Comparison of ENCODE assay signal across 14 cellular contexts in genomic region chr1:97489834-97490233, GRCh38.
A peak's percentile ranks its signal among the peaks of the same experiment; 100 is the strongest.
DNase-seq lines count a peak whose midpoint lies in the region; ATAC-seq, FAIRE-seq and TF ChIP-seq lines count a peak whose summit lies in the region.
"Had no signal": no experiment of that assay in that cellular context is flagged by ENCODE, and none has a peak within 500 bp of the region (broad histone marks: within the 10 kb centered on the region; RNA-seq: fewer than 3 reads in every experiment).

No MANE protein-coding gene starts in this region.

- no peak overlapping the region for H2AFZ ChIP-seq in H1 (ENCODE audit: low read length)

- no peak overlapping the region for H3K4me3 Mint-ChIP-seq in natural killer cell treated with Interleukin-12 subunit alpha and Interleukin-12 subunit beta and Interleukin-15 and Interleukin-18, amount 100 ng/mL, for 72 hours
- H3K4me3 Mint-ChIP-seq in natural killer cell = no peak overlapping the region
- no peak overlapping the region for H3K4me3 Mint-ChIP-seq in activated naive CD8-positive, alpha-beta T cell treated with anti-CD3 and anti-CD28 coated beads for 36 hours

- no peaks in the 10 kb centered on the region for H3K27me3 ChIP-seq in H1 (replicated peaks in 1 of 4; ENCODE audit: control insufficient read depth in 3 of 4, extremely low read depth in 1 of 4, insufficient read depth in 3 of 4, low read length in 3 of 4)
- H3K27me3 ChIP-seq: ascending aorta, gastrocnemius medialis had no signal

- 84% methylated on average over 2 of the region's 2 CpGs; no CpG with 5 or more reads in 1 of the 2 experiments for WGBS in H1 (ENCODE audit: extremely low coverage in 1 of 2, insufficient coverage in 1 of 2, insufficient read length in 1 of 2, insufficient replicate concordance in 2 of 2, low coverage in 1 of 2, low lambda C conversion rate in 2 of 2, missing lambda C conversion rate in 1 of 2), 2 experiments

- no peak overlapping the region for H2BK20ac ChIP-seq in H1 (ENCODE audit: low read length)

- POLR2A ChIA-PET in H1 (lab: Charles Lee; ENCODE audit: partially characterized antibody) = no interaction called here

- no peaks in the 10 kb centered on the region for H3K4me1 ChIP-seq in H1 (replicated peaks in 1 of 4; ENCODE audit: control insufficient read depth in 3 of 4, insufficient read depth in 4 of 4, low read length in 3 of 4)
- H3K4me1 ChIP-seq: ascending aorta, gastrocnemius medialis, lower lobe of right lung had no signal

- H4K8ac ChIP-seq in H1 (ENCODE audit: extremely low read depth, insufficient read depth, low read length) = no peak overlapping the region

- no peak overlapping the region for H3K23ac ChIP-seq in H1 (ENCODE audit: insufficient read length)

- no peak overlapping the region for H3K4me3 ChIP-seq in H1 (ENCODE audit: extremely low read depth in 1 of 4, insufficient read depth in 2 of 4, low read depth in 3 of 4, low read length in 4 of 4)
- H3K4me3 ChIP-seq: ascending aorta, gastrocnemius medialis, lower lobe of right lung, thoracic aorta had no signal

- no peak overlapping the region for H3K4me2 ChIP-seq in H1 (ENCODE audit: insufficient read depth in 1 of 2, low read depth in 2 of 2, low read length in 2 of 2)

- no peaks in the 10 kb centered on the region for H3K9me3 Mint-ChIP-seq in natural killer cell treated with Interleukin-12 subunit alpha and Interleukin-12 subunit beta and Interleukin-15 and Interleukin-18, amount 100 ng/mL, for 72 hours
- H3K9me3 Mint-ChIP-seq in natural killer cell = no peaks in the 10 kb centered on the region
- no peaks in the 10 kb centered on the region for H3K9me3 Mint-ChIP-seq in activated naive CD8-positive, alpha-beta T cell treated with anti-CD3 and anti-CD28 coated beads for 36 hours

- DNase-seq in natural killer cell treated with Interleukin-12 subunit alpha and Interleukin-12 subunit beta and Interleukin-15 and Interleukin-18, amount 100 ng/mL, for 72 hours (ENCODE audit: low spot score) = no peak
- DNase-seq in natural killer cell = no peak
- DNase-seq in LoVo (ENCODE audit: low spot score) = peak; percentile 47
- DNase-seq in H1 (ENCODE audit: low read depth in 1 of 2, low spot score in 2 of 2) = no peak
- DNase-seq in GM12892 (ENCODE audit: insufficient read length) = no peak
- DNase-seq in SHP77 (lab: John Stamatoyannopoulos, UW) = no peak
- DNase-seq in activated naive CD8-positive, alpha-beta T cell treated with anti-CD3 and anti-CD28 coated beads for 36 hours = no peak
- DNase-seq: gastrocnemius medialis, lower lobe of right lung, NCI-H69 had no signal

- no peak overlapping the region for H2AK5ac ChIP-seq in H1 (ENCODE audit: low read depth, low read length)

- no peaks in the 10 kb centered on the region for H3K79me2 ChIP-seq in H1 (ENCODE audit: control insufficient read depth in 1 of 2, insufficient read depth in 2 of 2, low read length in 2 of 2)

- peak; percentile 67 to 76 for ATAC-seq in natural killer cell treated with Interleukin-12 subunit alpha and Interleukin-12 subunit beta and Interleukin-15 and Interleukin-18, amount 100 ng/mL, for 72 hours
- no peak for ATAC-seq in natural killer cell
- no peak for ATAC-seq in HG02885 (IDR thresholded peaks at IDR 0.05; ENCODE audit: poor library complexity, unreplicated experiment)
- ATAC-seq: gastrocnemius medialis, lower lobe of right lung had no signal

- H3K14ac ChIP-seq in H1 (ENCODE audit: insufficient read length) = no peak overlapping the region

- H3K4ac ChIP-seq in H1 (replicated peaks; ENCODE audit: insufficient read length, low read depth, low read length) = no peak overlapping the region

- intact Hi-C loops in natural killer cell (cut with micrococcal nuclease) = no loop called here

- no peak overlapping the region for H3K27ac Mint-ChIP-seq in natural killer cell treated with Interleukin-12 subunit alpha and Interleukin-12 subunit beta and Interleukin-15 and Interleukin-18, amount 100 ng/mL, for 72 hours
- H3K27ac Mint-ChIP-seq in natural killer cell = no peak overlapping the region
- H3K27ac Mint-ChIP-seq in activated naive CD8-positive, alpha-beta T cell treated with anti-CD3 and anti-CD28 coated beads for 36 hours = no peak overlapping the region
- H3K27ac Mint-ChIP-seq: progenitor cell of endocrine pancreas had no signal

- TF ChIP-seq RAD21 in H1 (IDR thresholded peaks at IDR 0.05 in 1 of 2, conservative IDR thresholded peaks at IDR 0.05 in 1 of 2; ENCODE audit: low read depth in 2 of 2, low read length in 2 of 2) = no peak

- no peak overlapping the region for H4K91ac ChIP-seq in H1 (replicated peaks; ENCODE audit: insufficient read length, low read length)

- H3K18ac ChIP-seq in H1 (ENCODE audit: extremely low read depth, low read length) = no peak overlapping the region

- H3K27me3 Mint-ChIP-seq in natural killer cell treated with Interleukin-12 subunit alpha and Interleukin-12 subunit beta and Interleukin-15 and Interleukin-18, amount 100 ng/mL, for 72 hours = no peaks in the 10 kb centered on the region
- H3K27me3 Mint-ChIP-seq in natural killer cell (ENCODE audit: low read depth in 2 of 2) = no peaks in the 10 kb centered on the region
- H3K27me3 Mint-ChIP-seq in activated naive CD8-positive, alpha-beta T cell treated with anti-CD3 and anti-CD28 coated beads for 36 hours = no peaks in the 10 kb centered on the region
- H3K27me3 Mint-ChIP-seq: progenitor cell of endocrine pancreas had no signal

- H3K23me2 ChIP-seq in H1 (ENCODE audit: low read depth, low read length) = no peaks in the 10 kb centered on the region

- no peak overlapping the region for H2BK5ac ChIP-seq in H1 (ENCODE audit: low read depth, low read length)

- TF ChIP-seq POLR2A in H1 (IDR thresholded peaks at IDR 0.05; ENCODE audit: control extremely low read depth in 1 of 2, low read depth in 2 of 2, low read length in 2 of 2) = no peak
- TF ChIP-seq POLR2A in GM12892 (IDR thresholded peaks at IDR 0.05; ENCODE audit: low read depth, low read length) = no peak

- no peak overlapping the region for H4K5ac ChIP-seq in H1 (ENCODE audit: insufficient read length, low read depth, low read length)

- no peak overlapping the region for H3K9ac ChIP-seq in H1 (replicated peaks in 1 of 4; ENCODE audit: extremely low read depth in 1 of 4, low read depth in 3 of 4, low read length in 3 of 4)

- FAIRE-seq in H1 (lab: Jason Lieb, UNC) (no peak), GM12892 (lab: Jason Lieb, UNC) (no peak)

- no peak overlapping the region for H2BK15ac ChIP-seq in H1 (ENCODE audit: low read length)

- no peaks in the 10 kb centered on the region for H3K9me3 ChIP-seq in H1 (ENCODE audit: insufficient read depth in 2 of 2, low read depth in 1 of 2, low read length in 1 of 2)
- H3K9me3 ChIP-seq: ascending aorta, gastrocnemius medialis, lower lobe of right lung, thoracic aorta had no signal

- peaks cover 0 to 2% of the 10 kb centered on the region in 2 donors for H3K4me1 Mint-ChIP-seq in natural killer cell treated with Interleukin-12 subunit alpha and Interleukin-12 subunit beta and Interleukin-15 and Interleukin-18, amount 100 ng/mL, for 72 hours (ENCODE audit: low read depth in 2 of 2)
- no peaks in the 10 kb centered on the region for H3K4me1 Mint-ChIP-seq in natural killer cell
- H3K4me1 Mint-ChIP-seq in activated naive CD8-positive, alpha-beta T cell treated with anti-CD3 and anti-CD28 coated beads for 36 hours = no peaks in the 10 kb centered on the region

- no peak overlapping the region for H2BK12ac ChIP-seq in H1 (ENCODE audit: low read depth, low read length)

- H3K36me3 Mint-ChIP-seq in natural killer cell treated with Interleukin-12 subunit alpha and Interleukin-12 subunit beta and Interleukin-15 and Interleukin-18, amount 100 ng/mL, for 72 hours = no peaks in the 10 kb centered on the region
- no peaks in the 10 kb centered on the region for H3K36me3 Mint-ChIP-seq in natural killer cell
- peaks cover under 1% of the 10 kb centered on the region for H3K36me3 Mint-ChIP-seq in activated naive CD8-positive, alpha-beta T cell treated with anti-CD3 and anti-CD28 coated beads for 36 hours

- CTCF ChIA-PET in H1 (lab: Charles Lee; ENCODE audit: partially characterized antibody) = interaction anchor here (0.6 to 1.1 kb wide), 2 partner anchors 15 to 154 kb away, joined by 3 read pairs; no protein-coding TSS in a partner anchor

- H4K20me1 ChIP-seq in H1 (replicated peaks in 1 of 2; ENCODE audit: control insufficient read depth in 1 of 2, insufficient read depth in 2 of 2, low read length in 2 of 2) = no peaks in the 10 kb centered on the region

- no peak overlapping the region for H3K56ac ChIP-seq in H1 (replicated peaks; ENCODE audit: insufficient read length, low read depth, low read length)

- TF ChIP-seq EP300 in H1 (IDR thresholded peaks at IDR 0.05; ENCODE audit: borderline replicate concordance in 1 of 2, low read depth in 2 of 2, low read length in 2 of 2) = no peak

- no peak overlapping the region for H2BK120ac ChIP-seq in H1 (replicated peaks; ENCODE audit: low read depth, low read length)

- no peaks in the 10 kb centered on the region for H3K79me1 ChIP-seq in H1 (ENCODE audit: low read depth, low read length)

- no peaks in the 10 kb centered on the region for H3K36me3 ChIP-seq in H1 (ENCODE audit: control insufficient read depth in 2 of 4, insufficient read depth in 4 of 4, low read length in 3 of 4)
- H3K36me3 ChIP-seq: ascending aorta, gastrocnemius medialis, lower lobe of right lung, thoracic aorta had no signal

- TF ChIP-seq CTCF in natural killer cell (IDR thresholded peaks at IDR 0.05) (no peak), H1 (IDR thresholded peaks at IDR 0.05; ENCODE audit: control extremely low read depth in 1 of 3, insufficient read depth in 1 of 3, low read depth in 1 of 3, low read length in 3 of 3) (no peak)

- no peak overlapping the region for H3K27ac ChIP-seq in H1 (ENCODE audit: low read depth, low read length)
- H3K27ac ChIP-seq: ascending aorta, gastrocnemius medialis, lower lobe of right lung, thoracic aorta had no signal

TF ChIP-seq in H1, 55 proteins besides CTCF, POLR2A, EP300 and RAD21:
- TF ChIP-seq CEBPB (IDR thresholded peaks at IDR 0.05; ENCODE audit: low read depth, low read length) = peak; percentile 59; the same call in 1 of the 2 replicates
- TF ChIP-seq TBP (IDR thresholded peaks at IDR 0.05; ENCODE audit: low read depth, low read length) = no peak

Comparison
In these comparisons a context has a peak if more than half of its experiments do, and no peak if none do; other contexts are left out.
1. ATAC-seq: peak in natural killer cell treated with Interleukin-12 subunit alpha and Interleukin-12 subunit beta and Interleukin-15 and Interleukin-18, amount 100 ng/mL, for 72 hours (2 of 2); none in natural killer cell (0 of 3) and HG02885 (single experiment).